ENCODE assay signal across 1 cellular context in the genomic region with DNA sequence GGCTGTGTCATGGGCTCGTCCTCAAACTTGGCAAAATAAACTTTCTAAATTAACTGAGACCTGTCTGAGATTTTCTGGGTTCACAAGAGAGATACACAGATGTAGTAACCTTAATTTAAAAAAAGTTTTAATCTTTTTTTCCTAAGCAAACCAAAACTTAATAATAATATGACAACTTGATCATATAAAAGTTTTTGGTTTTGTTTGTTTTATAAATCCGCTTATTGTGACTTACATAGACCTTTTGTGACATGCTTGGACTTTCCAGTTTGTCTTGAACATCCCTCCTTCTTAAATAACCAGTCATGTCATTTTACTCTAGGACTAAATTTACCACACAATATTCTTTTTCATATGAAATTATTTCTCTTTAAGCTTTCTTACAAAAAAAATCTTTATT.
TF ChIP-seq lines count a peak whose summit lies in the region.

No MANE protein-coding gene starts in this region.

TF ChIP-seq in HEK293, 187 proteins besides CTCF, POLR2A, EP300 and RAD21 (continued from another document):
- TF ChIP-seq ZBTB11 (tag by site-specific recombination; conservative IDR thresholded peaks at IDR 0.05; ENCODE audit: low read depth) (no peak), ZBTB20 (tag by site-specific recombination; IDR thresholded peaks at IDR 0.05) (no peak), SCRT2 (tag by site-specific recombination; IDR thresholded peaks at IDR 0.05) (no peak), ZBTB26 (tag by site-specific recombination; optimal IDR thresholded peaks at IDR 0.05) (no peak), ZNF426 (tag by site-specific recombination; IDR thresholded peaks at IDR 0.05) (no peak), ZSCAN30 (tag by site-specific recombination; IDR thresholded peaks at IDR 0.05) (no peak), SETDB1 (IDR thresholded peaks at IDR 0.05; ENCODE audit: insufficient read length, low read length) (peak; percentile 99), ZNF549 (tag by site-specific recombination; IDR thresholded peaks at IDR 0.05) (peak; percentile 24; the same call in 1 of the 2 replicates), ZNF560 (tag by site-specific recombination; IDR thresholded peaks at IDR 0.05; ENCODE audit: borderline replicate concordance) (no peak), ZNF639 (tag by site-specific recombination; IDR thresholded peaks at IDR 0.05) (no peak)
- TF ChIP-seq, protein P1, sequence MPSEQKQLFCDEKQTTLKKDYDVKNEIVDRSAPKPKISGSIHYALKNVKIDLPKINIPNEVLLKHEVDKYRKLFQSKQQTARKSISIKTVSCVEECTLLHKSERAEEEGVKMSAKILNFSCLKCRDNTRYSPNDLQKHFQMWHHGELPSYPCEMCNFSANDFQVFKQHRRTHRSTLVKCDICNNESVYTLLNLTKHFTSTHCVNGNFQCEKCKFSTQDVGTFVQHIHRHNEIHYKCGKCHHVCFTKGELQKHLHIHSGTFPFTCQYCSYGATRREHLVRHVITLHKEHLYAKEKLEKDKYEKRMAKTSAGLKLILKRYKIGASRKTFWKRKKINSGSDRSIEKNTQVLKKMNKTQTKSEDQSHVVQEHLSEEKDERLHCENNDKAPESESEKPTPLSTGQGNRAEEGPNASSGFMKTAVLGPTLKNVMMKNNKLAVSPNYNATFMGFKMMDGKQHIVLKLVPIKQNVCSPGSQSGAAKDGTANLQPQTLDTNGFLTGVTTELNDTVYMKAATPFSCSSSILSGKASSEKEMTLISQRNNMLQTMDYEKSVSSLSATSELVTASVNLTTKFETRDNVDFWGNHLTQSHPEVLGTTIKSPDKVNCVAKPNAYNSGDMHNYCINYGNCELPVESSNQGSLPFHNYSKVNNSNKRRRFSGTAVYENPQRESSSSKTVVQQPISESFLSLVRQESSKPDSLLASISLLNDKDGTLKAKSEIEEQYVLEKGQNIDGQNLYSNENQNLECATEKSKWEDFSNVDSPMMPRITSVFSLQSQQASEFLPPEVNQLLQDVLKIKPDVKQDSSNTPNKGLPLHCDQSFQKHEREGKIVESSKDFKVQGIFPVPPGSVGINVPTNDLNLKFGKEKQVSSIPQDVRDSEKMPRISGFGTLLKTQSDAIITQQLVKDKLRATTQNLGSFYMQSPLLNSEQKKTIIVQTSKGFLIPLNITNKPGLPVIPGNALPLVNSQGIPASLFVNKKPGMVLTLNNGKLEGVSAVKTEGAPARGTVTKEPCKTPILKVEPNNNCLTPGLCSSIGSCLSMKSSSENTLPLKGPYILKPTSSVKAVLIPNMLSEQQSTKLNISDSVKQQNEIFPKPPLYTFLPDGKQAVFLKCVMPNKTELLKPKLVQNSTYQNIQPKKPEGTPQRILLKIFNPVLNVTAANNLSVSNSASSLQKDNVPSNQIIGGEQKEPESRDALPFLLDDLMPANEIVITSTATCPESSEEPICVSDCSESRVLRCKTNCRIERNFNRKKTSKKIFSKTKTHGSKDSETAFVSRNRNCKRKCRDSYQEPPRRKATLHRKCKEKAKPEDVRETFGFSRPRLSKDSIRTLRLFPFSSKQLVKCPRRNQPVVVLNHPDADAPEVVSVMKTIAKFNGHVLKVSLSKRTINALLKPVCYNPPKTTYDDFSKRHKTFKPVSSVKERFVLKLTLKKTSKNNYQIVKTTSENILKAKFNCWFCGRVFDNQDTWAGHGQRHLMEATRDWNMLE (tag by site-specific recombination; conservative IDR thresholded peaks at IDR 0.05; ENCODE audit: low read depth) = 0 out of 2 replicates have a peak, but pooled peaks have one; percentile 27
TF ChIP-seq in HEK293: peak in this region for 7.
